In the genomic region with DNA sequence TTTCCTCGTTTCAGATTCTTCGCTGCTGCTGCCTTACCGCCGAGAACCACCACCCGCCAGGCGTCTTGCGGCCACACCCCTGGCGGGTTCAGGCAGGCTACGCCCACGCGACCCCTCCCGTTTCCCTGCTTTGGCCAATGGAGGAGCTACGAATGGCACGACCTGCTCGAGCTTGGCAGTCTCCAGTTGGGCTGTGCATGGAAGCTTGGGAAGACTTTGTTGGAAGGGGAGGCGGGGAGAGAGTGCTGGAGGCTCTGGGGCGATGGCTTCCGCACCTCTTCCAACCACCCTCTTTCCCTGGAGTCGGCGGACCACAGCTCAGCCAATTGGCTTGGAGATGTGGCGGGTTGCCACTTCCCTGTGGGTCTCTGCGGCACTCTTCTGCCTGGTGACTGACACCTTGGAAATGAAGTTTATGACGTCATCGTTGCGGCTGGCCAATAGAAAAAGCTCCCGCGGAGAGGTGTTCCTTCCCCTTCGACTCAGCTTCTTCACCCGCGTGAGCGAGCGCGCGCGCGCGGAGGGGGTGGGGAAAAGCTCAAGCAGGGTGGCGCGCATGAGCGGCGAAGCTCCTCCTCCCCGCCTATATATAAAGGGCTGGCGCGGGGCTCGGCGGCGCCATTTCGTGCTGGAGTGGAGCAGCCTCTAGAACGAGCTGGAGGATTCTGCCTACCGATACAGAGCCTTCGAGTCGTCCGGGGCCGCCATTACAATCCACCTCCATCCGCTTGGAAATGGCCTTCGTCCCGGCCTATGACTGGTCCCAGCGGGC, we compare ENCODE assay signal across 1 cellular context.
TF ChIP-seq lines count a peak whose summit lies in the region.

No MANE protein-coding gene starts in this region.

TF ChIP-seq in HepG2, 621 proteins besides CTCF, POLR2A, EP300 and RAD21 (continues in another document):
- TF ChIP-seq TFE3 (CRISPR knock-in tag; IDR thresholded peaks at IDR 0.05), result peak; percentile 81
- no peak for TF ChIP-seq ZNF530 (CRISPR knock-in tag; IDR thresholded peaks at IDR 0.05; ENCODE audit: low read depth)
- TF ChIP-seq MIER3 (CRISPR knock-in tag; IDR thresholded peaks at IDR 0.05; ENCODE audit: borderline replicate concordance), result no peak; the same call in 1 of the 2 replicates
- no peak for TF ChIP-seq MLX (CRISPR knock-in tag; IDR thresholded peaks at IDR 0.05)
- peak; percentile 85 for TF ChIP-seq MXD4 (CRISPR knock-in tag; IDR thresholded peaks at IDR 0.05)
- peak; percentile 97 for TF ChIP-seq TFDP2 (CRISPR knock-in tag; IDR thresholded peaks at IDR 0.05)
- no peak for TF ChIP-seq HOXA7 (CRISPR knock-in tag; IDR thresholded peaks at IDR 0.05)
- TF ChIP-seq, protein P1, sequence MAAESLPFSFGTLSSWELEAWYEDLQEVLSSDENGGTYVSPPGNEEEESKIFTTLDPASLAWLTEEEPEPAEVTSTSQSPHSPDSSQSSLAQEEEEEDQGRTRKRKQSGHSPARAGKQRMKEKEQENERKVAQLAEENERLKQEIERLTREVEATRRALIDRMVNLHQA (CRISPR knock-in tag; IDR thresholded peaks at IDR 0.05), result no peak; the same call in 1 of the 2 replicates
- no peak for TF ChIP-seq WIZ (CRISPR knock-in tag; IDR thresholded peaks at IDR 0.05)
- peak; percentile 60 for TF ChIP-seq THAP11 (CRISPR knock-in tag; IDR thresholded peaks at IDR 0.05)
- TF ChIP-seq BRD4 (CRISPR knock-in tag; IDR thresholded peaks at IDR 0.05), result no peak; the same call in 1 of the 2 replicates
- peak; percentile 52; the same call in 1 of the 2 replicates for TF ChIP-seq HCFC1 (IDR thresholded peaks at IDR 0.05; ENCODE audit: low read depth, low read length)
- no peak; the same call in 1 of the 2 replicates for TF ChIP-seq ZNF510 (CRISPR knock-in tag; IDR thresholded peaks at IDR 0.05; ENCODE audit: low read depth)
- no peak; the same call in none of the 2 replicates for TF ChIP-seq KLF11 (CRISPR knock-in tag; IDR thresholded peaks at IDR 0.05)
- no peak; the same call in 1 of the 2 replicates for TF ChIP-seq CERS6 (CRISPR knock-in tag; IDR thresholded peaks at IDR 0.05)
- TF ChIP-seq ZBTB21 (CRISPR knock-in tag; IDR thresholded peaks at IDR 0.05), result peak; percentile 92
- no peak for TF ChIP-seq ZEB1 (IDR thresholded peaks at IDR 0.05; ENCODE audit: insufficient replicate concordance, low read depth)
- TF ChIP-seq ZNF652 (CRISPR knock-in tag; IDR thresholded peaks at IDR 0.05; ENCODE audit: borderline replicate concordance, low read depth), result no peak; the same call in 1 of the 2 replicates
- TF ChIP-seq, protein P2, sequence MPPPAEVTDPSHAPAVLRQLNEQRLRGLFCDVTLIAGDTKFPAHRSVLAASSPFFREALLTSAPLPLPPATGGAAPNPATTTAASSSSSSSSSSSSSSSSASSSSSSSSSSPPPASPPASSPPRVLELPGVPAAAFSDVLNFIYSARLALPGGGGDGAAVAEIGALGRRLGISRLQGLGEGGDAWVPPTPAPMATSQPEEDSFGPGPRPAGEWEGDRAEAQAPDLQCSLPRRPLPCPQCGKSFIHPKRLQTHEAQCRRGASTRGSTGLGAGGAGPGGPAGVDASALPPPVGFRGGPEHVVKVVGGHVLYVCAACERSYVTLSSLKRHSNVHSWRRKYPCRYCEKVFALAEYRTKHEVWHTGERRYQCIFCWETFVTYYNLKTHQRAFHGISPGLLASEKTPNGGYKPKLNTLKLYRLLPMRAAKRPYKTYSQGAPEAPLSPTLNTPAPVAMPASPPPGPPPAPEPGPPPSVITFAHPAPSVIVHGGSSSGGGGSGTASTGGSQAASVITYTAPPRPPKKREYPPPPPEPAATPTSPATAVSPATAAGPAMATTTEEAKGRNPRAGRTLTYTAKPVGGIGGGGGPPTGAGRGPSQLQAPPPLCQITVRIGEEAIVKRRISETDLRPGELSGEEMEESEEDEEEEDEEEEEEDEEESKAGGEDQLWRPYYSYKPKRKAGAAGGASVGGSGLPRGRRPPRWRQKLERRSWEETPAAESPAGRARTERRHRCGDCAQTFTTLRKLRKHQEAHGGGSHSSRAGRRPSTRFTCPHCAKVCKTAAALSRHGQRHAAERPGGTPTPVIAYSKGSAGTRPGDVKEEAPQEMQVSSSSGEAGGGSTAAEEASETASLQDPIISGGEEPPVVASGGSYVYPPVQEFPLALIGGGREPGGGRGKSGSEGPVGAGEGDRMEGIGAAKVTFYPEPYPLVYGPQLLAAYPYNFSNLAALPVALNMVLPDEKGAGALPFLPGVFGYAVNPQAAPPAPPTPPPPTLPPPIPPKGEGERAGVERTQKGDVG (CRISPR knock-in tag; IDR thresholded peaks at IDR 0.05; ENCODE audit: borderline replicate concordance), result peak; percentile 98; the same call in 1 of the 2 replicates
- TF ChIP-seq ATF5 (CRISPR knock-in tag; IDR thresholded peaks at IDR 0.05; ENCODE audit: low read depth), result no peak; the same call in 1 of the 2 replicates
- TF ChIP-seq ZFP41 (CRISPR knock-in tag; IDR thresholded peaks at IDR 0.05; ENCODE audit: borderline replicate concordance), result peak; percentile 66; the same call in 1 of the 2 replicates
- no peak for TF ChIP-seq RXRA (CRISPR knock-in tag; IDR thresholded peaks at IDR 0.05)
- peak; percentile 88 for TF ChIP-seq ETV6 (CRISPR knock-in tag; conservative IDR thresholded peaks at IDR 0.05)
- TF ChIP-seq PLSCR1 (CRISPR knock-in tag; IDR thresholded peaks at IDR 0.05; ENCODE audit: borderline replicate concordance), result no peak
- peak; percentile 6; the same call in 1 of the 2 replicates for TF ChIP-seq PAWR (CRISPR knock-in tag; IDR thresholded peaks at IDR 0.05; ENCODE audit: borderline replicate concordance)
- TF ChIP-seq, protein P3, sequence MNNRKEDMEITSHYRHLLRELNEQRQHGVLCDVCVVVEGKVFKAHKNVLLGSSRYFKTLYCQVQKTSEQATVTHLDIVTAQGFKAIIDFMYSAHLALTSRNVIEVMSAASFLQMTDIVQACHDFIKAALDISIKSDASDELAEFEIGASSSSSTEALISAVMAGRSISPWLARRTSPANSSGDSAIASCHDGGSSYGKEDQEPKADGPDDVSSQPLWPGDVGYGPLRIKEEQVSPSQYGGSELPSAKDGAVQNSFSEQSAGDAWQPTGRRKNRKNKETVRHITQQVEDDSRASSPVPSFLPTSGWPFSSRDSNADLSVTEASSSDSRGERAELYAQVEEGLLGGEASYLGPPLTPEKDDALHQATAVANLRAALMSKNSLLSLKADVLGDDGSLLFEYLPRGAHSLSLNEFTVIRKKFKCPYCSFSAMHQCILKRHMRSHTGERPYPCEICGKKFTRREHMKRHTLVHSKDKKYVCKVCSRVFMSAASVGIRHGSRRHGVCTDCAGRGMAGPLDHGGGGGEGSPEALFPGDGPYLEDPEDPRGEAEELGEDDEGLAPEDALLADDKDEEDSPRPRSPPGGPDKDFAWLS (CRISPR knock-in tag; IDR thresholded peaks at IDR 0.05; ENCODE audit: borderline replicate concordance), result no peak
- no peak for TF ChIP-seq KDM6A (CRISPR knock-in tag; IDR thresholded peaks at IDR 0.05; ENCODE audit: low read depth)
- TF ChIP-seq, protein P4, sequence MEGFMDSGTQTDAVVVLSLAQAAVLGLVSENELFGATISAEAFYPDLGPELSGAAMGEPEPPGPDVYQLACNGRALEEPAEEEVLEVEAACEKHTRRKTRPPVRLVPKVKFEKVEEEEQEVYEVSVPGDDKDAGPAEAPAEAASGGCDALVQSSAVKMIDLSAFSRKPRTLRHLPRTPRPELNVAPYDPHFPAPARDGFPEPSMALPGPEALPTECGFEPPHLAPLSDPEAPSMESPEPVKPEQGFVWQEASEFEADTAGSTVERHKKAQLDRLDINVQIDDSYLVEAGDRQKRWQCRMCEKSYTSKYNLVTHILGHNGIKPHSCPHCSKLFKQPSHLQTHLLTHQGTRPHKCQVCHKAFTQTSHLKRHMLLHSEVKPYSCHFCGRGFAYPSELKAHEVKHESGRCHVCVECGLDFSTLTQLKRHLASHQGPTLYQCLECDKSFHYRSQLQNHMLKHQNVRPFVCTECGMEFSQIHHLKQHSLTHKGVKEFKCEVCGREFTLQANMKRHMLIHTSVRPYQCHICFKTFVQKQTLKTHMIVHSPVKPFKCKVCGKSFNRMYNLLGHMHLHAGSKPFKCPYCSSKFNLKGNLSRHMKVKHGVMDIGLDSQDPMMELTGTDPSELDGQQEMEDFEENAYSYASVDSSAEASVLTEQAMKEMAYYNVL (CRISPR knock-in tag; IDR thresholded peaks at IDR 0.05; ENCODE audit: borderline replicate concordance), result peak; percentile 50
- no peak for TF ChIP-seq ZBTB1 (CRISPR knock-in tag; IDR thresholded peaks at IDR 0.05; ENCODE audit: borderline replicate concordance)
- TF ChIP-seq ZBTB8A (CRISPR knock-in tag; IDR thresholded peaks at IDR 0.05; ENCODE audit: borderline replicate concordance, low read depth), result no peak; the same call in 1 of the 2 replicates
- TF ChIP-seq, protein P5, sequence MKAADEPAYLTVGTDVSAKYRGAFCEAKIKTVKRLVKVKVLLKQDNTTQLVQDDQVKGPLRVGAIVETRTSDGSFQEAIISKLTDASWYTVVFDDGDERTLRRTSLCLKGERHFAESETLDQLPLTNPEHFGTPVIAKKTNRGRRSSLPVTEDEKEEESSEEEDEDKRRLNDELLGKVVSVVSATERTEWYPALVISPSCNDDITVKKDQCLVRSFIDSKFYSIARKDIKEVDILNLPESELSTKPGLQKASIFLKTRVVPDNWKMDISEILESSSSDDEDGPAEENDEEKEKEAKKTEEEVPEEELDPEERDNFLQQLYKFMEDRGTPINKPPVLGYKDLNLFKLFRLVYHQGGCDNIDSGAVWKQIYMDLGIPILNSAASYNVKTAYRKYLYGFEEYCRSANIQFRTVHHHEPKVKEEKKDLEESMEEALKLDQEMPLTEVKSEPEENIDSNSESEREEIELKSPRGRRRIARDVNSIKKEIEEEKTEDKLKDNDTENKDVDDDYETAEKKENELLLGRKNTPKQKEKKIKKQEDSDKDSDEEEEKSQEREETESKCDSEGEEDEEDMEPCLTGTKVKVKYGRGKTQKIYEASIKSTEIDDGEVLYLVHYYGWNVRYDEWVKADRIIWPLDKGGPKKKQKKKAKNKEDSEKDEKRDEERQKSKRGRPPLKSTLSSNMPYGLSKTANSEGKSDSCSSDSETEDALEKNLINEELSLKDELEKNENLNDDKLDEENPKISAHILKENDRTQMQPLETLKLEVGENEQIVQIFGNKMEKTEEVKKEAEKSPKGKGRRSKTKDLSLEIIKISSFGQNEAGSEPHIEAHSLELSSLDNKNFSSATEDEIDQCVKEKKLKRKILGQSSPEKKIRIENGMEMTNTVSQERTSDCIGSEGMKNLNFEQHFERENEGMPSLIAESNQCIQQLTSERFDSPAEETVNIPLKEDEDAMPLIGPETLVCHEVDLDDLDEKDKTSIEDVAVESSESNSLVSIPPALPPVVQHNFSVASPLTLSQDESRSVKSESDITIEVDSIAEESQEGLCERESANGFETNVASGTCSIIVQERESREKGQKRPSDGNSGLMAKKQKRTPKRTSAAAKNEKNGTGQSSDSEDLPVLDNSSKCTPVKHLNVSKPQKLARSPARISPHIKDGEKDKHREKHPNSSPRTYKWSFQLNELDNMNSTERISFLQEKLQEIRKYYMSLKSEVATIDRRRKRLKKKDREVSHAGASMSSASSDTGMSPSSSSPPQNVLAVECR (CRISPR knock-in tag; IDR thresholded peaks at IDR 0.05; ENCODE audit: borderline replicate concordance), result peak; percentile 53; the same call in 1 of the 2 replicates
- TF ChIP-seq GTF3A (CRISPR knock-in tag; conservative IDR thresholded peaks at IDR 0.05), result 0 out of 2 replicates have a peak, but pooled peaks have one; percentile 20
- TF ChIP-seq KLF6 (CRISPR knock-in tag; IDR thresholded peaks at IDR 0.05), result peak; percentile 64
- no peak; the same call in 1 of the 2 replicates for TF ChIP-seq ZNF773 (CRISPR knock-in tag; IDR thresholded peaks at IDR 0.05; ENCODE audit: borderline replicate concordance)
- no peak for TF ChIP-seq STAG1 (CRISPR knock-in tag; IDR thresholded peaks at IDR 0.05)
- no peak for TF ChIP-seq MBD4 (IDR thresholded peaks at IDR 0.05; ENCODE audit: borderline replicate concordance, low read length)
- peak; percentile 62 for TF ChIP-seq ARNTL (CRISPR knock-in tag; IDR thresholded peaks at IDR 0.05)
- peak; percentile 82 for TF ChIP-seq HES4 (CRISPR knock-in tag; IDR thresholded peaks at IDR 0.05; ENCODE audit: borderline replicate concordance)
